8 cellular contexts compared by ENCODE assay signal in genomic region chr19:41351339-41352245, GRCh38. TPM values are rescaled to one million over a fixed set of nuclear protein-coding genes. Genes with fewer than 3 reads are reported as not detected.
DNase-seq lines count a peak whose midpoint lies in the region; ATAC-seq and TF ChIP-seq lines count a peak whose summit lies in the region.

No MANE protein-coding gene starts in this region.

- TF ChIP-seq CTCF in GM12875 (IDR thresholded peaks at IDR 0.05; ENCODE audit: borderline replicate concordance, insufficient read depth, low read depth, low read length) (no peak), foreskin fibroblast (IDR thresholded peaks at IDR 0.05; ENCODE audit: low read depth, low read length) (no peak), testis (IDR thresholded peaks at IDR 0.05) (no peak)

- no peaks in the 10 kb centered on the region for H3K27me3 ChIP-seq in testis

- peak; percentile 52 for ATAC-seq in HG02610 (IDR thresholded peaks at IDR 0.05; ENCODE audit: unreplicated experiment)

- H3K4me3 ChIP-seq in GM12875 (ENCODE audit: low read depth, low read length) = peak overlapping the region; percentile 97
- H3K4me3 ChIP-seq in foreskin fibroblast (ENCODE audit: low read depth in 1 of 2, low read length in 2 of 2) = peak overlapping the region; percentile 83 to 84
- peak overlapping the region; percentile 68 to 69 for H3K4me3 ChIP-seq in testis

- H3K36me3 ChIP-seq in testis (ENCODE audit: low read depth, missing control alignments) = no peaks in the 10 kb centered on the region

- peak overlapping the region; percentile 39 to 91 for H3K27ac ChIP-seq in testis

- no peaks in the 10 kb centered on the region for H3K9me3 ChIP-seq in testis

- peak; percentile 71 to 73 for DNase-seq in activated T-helper 1 cell treated with anti-CD3 and anti-CD28 coated beads, Interleukin-2, amount 50 U/mL, for 16 hours (ENCODE audit: low read depth in 1 of 2, low spot score in 1 of 2)
- peak in 1 of 2 donors; percentile 78 for DNase-seq in foreskin fibroblast
- DNase-seq in nucleus accumbens (lab: John Stamatoyannopoulos, UW) = peak in 29 of 56 donors; percentile 11 to 66 (median 31)
- peak; percentile 62 for DNase-seq in testis
- no peak for DNase-seq in cerebellum (ENCODE audit: low spot score)

- 1 to 2% methylated on average over 33 to 58 of the region's 58 CpGs for WGBS in testis, 2 donors

- intact Hi-C loops in testis (cut with DNase I; ENCODE audit: low total_unique reads) = no loop called here

- H3K4me1 ChIP-seq in testis = peaks cover 8% of the 10 kb centered on the region

- no peak for TF ChIP-seq POLR2A in testis (IDR thresholded peaks at IDR 0.05)

TF ChIP-seq in PFSK-1, 5 proteins besides CTCF, POLR2A, EP300 and RAD21:
- peak; percentile 60; the same call in 1 of the 2 replicates for TF ChIP-seq SIN3A (IDR thresholded peaks at IDR 0.05; ENCODE audit: borderline replicate concordance, insufficient read depth, low read length)
- no peak for TF ChIP-seq FOXP2 (optimal IDR thresholded peaks at IDR 0.05; ENCODE audit: borderline replicate concordance, extremely low read depth, extremely low read length, insufficient read depth)
- 0 out of 4 replicates have a peak, but pooled peaks of 1 of the 2 experiments have one; percentile 9 for TF ChIP-seq REST (IDR thresholded peaks at IDR 0.05; ENCODE audit: insufficient read depth in 1 of 2, low read depth in 2 of 2, low read length in 2 of 2)
- TF ChIP-seq TAF1 (IDR thresholded peaks at IDR 0.05; ENCODE audit: borderline replicate concordance, insufficient read depth, low read length) = 0 out of 2 replicates have a peak, but pooled peaks have one; percentile 29
- TF ChIP-seq POLR2AphosphoS5 (IDR thresholded peaks at IDR 0.05; ENCODE audit: low read depth, low read length) = peak; percentile 43

RNA-seq across cellular contexts. Expression of gene TGFB1, which starts 2.1 kb away (rescaled TPM):
- polyA plus RNA-seq in PFSK-1 (2012; ENCODE audit: insufficient read length, low read depth) = 280 TPM
- 10 to 100 TPM; 12.7 to 17.0 TPM for total RNA-seq in testis
- 19.8 TPM for polyA plus RNA-seq in testis (ENCODE audit: insufficient read depth, low read depth, low replicate concordance)
- 1.7 TPM for total RNA-seq in cerebellum

RNA-seq across cellular contexts. Expression of gene B9D2, which starts 12.4 kb away (rescaled TPM):
- 15.7 TPM for polyA plus RNA-seq in PFSK-1 (2012; ENCODE audit: insufficient read length, low read depth)
- total RNA-seq in testis (10 to 100 TPM in 1 of 2 donors, 1 to 10 TPM in 1; 6.7 to 13.5 TPM), cerebellum (2.4 TPM)
- 14.6 TPM for polyA plus RNA-seq in testis (ENCODE audit: insufficient read depth, low read depth, low replicate concordance)

RNA-seq across cellular contexts. Expression of gene TMEM91, which starts 24.7 kb away (rescaled TPM):
- 12.6 TPM for polyA plus RNA-seq in PFSK-1 (2012; ENCODE audit: insufficient read length, low read depth)
- total RNA-seq in testis (10 to 100 TPM; 17.0 to 32.9 TPM), cerebellum (5.6 TPM)
- 33.2 TPM for polyA plus RNA-seq in testis (ENCODE audit: insufficient read depth, low read depth, low replicate concordance)

RNA-seq across cellular contexts. Expression of gene CCDC97, which starts 41.6 kb away (rescaled TPM):
- polyA plus RNA-seq in PFSK-1 (2012; ENCODE audit: insufficient read length, low read depth) = 33.6 TPM
- total RNA-seq in testis (10 to 100 TPM; 36.2 to 40.2 TPM), cerebellum (8.3 TPM)
- polyA plus RNA-seq in testis (ENCODE audit: insufficient read depth, low read depth, low replicate concordance) = 57.8 TPM

RNA-seq across cellular contexts. Expression of gene EXOSC5, which starts 45.6 kb away (rescaled TPM):
- 133 TPM for polyA plus RNA-seq in PFSK-1 (2012; ENCODE audit: insufficient read length, low read depth)
- total RNA-seq in testis (10 to 100 TPM; 19.1 to 23.8 TPM), cerebellum (7.4 TPM)
- 28.0 TPM for polyA plus RNA-seq in testis (ENCODE audit: insufficient read depth, low read depth, low replicate concordance)
